ENCODE assay signal across 9 cellular contexts in the genomic region with DNA sequence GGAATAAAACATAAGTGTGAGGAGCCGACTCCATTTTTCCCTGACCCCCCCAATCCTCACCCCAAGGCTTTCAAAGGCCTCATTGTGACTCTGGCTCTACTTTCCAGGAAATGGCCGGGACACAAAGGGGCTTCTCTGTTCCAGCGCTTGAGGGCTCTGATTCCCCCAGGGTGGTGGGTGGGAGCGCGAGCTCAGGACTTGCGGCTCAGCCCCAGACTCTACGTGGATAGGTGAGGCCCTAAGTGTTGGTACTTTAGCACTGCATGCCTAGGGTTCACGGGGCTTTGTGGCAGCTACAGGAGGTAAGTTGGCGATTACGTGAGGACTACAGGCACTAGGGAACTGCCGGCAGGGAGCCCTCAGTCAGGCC. TPM values are rescaled to one million over a fixed set of nuclear protein-coding genes. Genes with fewer than 3 reads are reported as not detected.
DNase-seq lines count a peak whose midpoint lies in the region; ATAC-seq and TF ChIP-seq lines count a peak whose summit lies in the region.
"Had no signal": no experiment of that assay in that cellular context is flagged by ENCODE, and none has a peak within 500 bp of the region (broad histone marks: within the 10 kb centered on the region; RNA-seq: fewer than 3 reads in every experiment).

No MANE protein-coding gene starts in this region.

- H3K27me3 ChIP-seq in right atrium auricular region (no peaks in the 10 kb centered on the region), prostate gland (replicated peaks; ENCODE audit: insufficient read depth) (no peaks in the 10 kb centered on the region)

- ATAC-seq in activated CD8-positive, alpha-beta T cell treated with anti-CD3 and anti-CD28 coated beads, Interleukin-2, amount 10 ng/mL, durations not matched to agents 7 days and 5 days, result no peak
- ATAC-seq in GM18520 (IDR thresholded peaks at IDR 0.05; ENCODE audit: unreplicated experiment) (no peak), GM18517 (IDR thresholded peaks at IDR 0.05; ENCODE audit: unreplicated experiment) (no peak)

- peak overlapping the region; percentile 99 for H3K27ac Mint-ChIP-seq in activated T-cell treated with anti-CD3 and anti-CD28 coated beads, Interleukin-2, amount 50 U/mL, for 24 hours
- H3K27ac Mint-ChIP-seq in activated CD8-positive, alpha-beta T cell treated with anti-CD3 and anti-CD28 coated beads, Interleukin-2, amount 10 ng/mL, durations not matched to agents 7 days and 5 days, result peak overlapping the region; percentile 98

- H3K9me3 Mint-ChIP-seq in activated T-cell treated with anti-CD3 and anti-CD28 coated beads, Interleukin-2, amount 50 U/mL, for 24 hours, result no peaks in the 10 kb centered on the region
- no peaks in the 10 kb centered on the region for H3K9me3 Mint-ChIP-seq in activated CD8-positive, alpha-beta T cell treated with anti-CD3 and anti-CD28 coated beads, Interleukin-2, amount 10 ng/mL, durations not matched to agents 7 days and 5 days (ENCODE audit: insufficient read depth)

- intact Hi-C loops in prostate gland (cut with DNase I), result loop anchor here (5.0 kb wide), 1 partner anchor 147 kb away; no protein-coding TSS in a partner anchor

- CTCF ChIA-PET in activated CD8-positive, alpha-beta T cell treated with anti-CD3 and anti-CD28 coated beads, Interleukin-2, amount 10 ng/mL, durations not matched to agents 7 days and 5 days (lab: Charles Lee), result interaction anchor here (0.7 to 3.9 kb wide), 16 partner anchors 10 to 197 kb away, joined by 3 to 18 read pairs (median 5); partner anchors contain the start of genes ANKRD52, COQ10A, IL23A and PAN2

- no peak for DNase-seq in activated T-cell treated with anti-CD3 and anti-CD28 coated beads, Interleukin-2, amount 50 U/mL, for 24 hours
- DNase-seq in activated T-cell treated with anti-CD3 and anti-CD28 coated beads for 4 hours (no peak), right atrium auricular region (ENCODE audit: low spot score) (no peak), prostate gland (ENCODE audit: low spot score) (no peak), SHP77 treated with DMSO at 0.1 percent for 48 hours (lab: John Stamatoyannopoulos, UW) (no peak)
- no peak for DNase-seq in activated CD8-positive, alpha-beta T cell treated with anti-CD3 and anti-CD28 coated beads, Interleukin-2, amount 10 ng/mL, durations not matched to agents 7 days and 5 days

- no peaks in the 10 kb centered on the region for H3K9me3 ChIP-seq in right atrium auricular region
- H3K9me3 ChIP-seq in prostate gland, result no peaks in the 10 kb centered on the region

- peaks cover 18% of the 10 kb centered on the region for H3K4me1 Mint-ChIP-seq in activated T-cell treated with anti-CD3 and anti-CD28 coated beads, Interleukin-2, amount 50 U/mL, for 24 hours (ENCODE audit: low read depth)
- H3K4me1 Mint-ChIP-seq in activated CD8-positive, alpha-beta T cell treated with anti-CD3 and anti-CD28 coated beads, Interleukin-2, amount 10 ng/mL, durations not matched to agents 7 days and 5 days (ENCODE audit: low read depth), result peaks cover 16% of the 10 kb centered on the region

- no peaks in the 10 kb centered on the region for H3K27me3 Mint-ChIP-seq in activated T-cell treated with anti-CD3 and anti-CD28 coated beads, Interleukin-2, amount 50 U/mL, for 24 hours
- no peaks in the 10 kb centered on the region for H3K27me3 Mint-ChIP-seq in activated CD8-positive, alpha-beta T cell treated with anti-CD3 and anti-CD28 coated beads, Interleukin-2, amount 10 ng/mL, durations not matched to agents 7 days and 5 days (ENCODE audit: low read depth)

- POLR2A ChIA-PET in activated CD8-positive, alpha-beta T cell treated with anti-CD3 and anti-CD28 coated beads, Interleukin-2, amount 10 ng/mL, durations not matched to agents 7 days and 5 days (lab: Charles Lee), result interaction anchor here (0.6 to 2.5 kb wide), 14 partner anchors 8 to 149 kb away, joined by 3 to 30 read pairs (median 4); partner anchors contain the start of genes ANKRD52, COQ10A, IL23A and PAN2

- H3K36me3 Mint-ChIP-seq in activated T-cell treated with anti-CD3 and anti-CD28 coated beads, Interleukin-2, amount 50 U/mL, for 24 hours (ENCODE audit: low read depth), result peaks cover 63% of the 10 kb centered on the region
- H3K36me3 Mint-ChIP-seq in activated CD8-positive, alpha-beta T cell treated with anti-CD3 and anti-CD28 coated beads, Interleukin-2, amount 10 ng/mL, durations not matched to agents 7 days and 5 days (ENCODE audit: low read depth), result peaks cover 34% of the 10 kb centered on the region

- H3K4me3 Mint-ChIP-seq in activated T-cell treated with anti-CD3 and anti-CD28 coated beads, Interleukin-2, amount 50 U/mL, for 24 hours, result peak overlapping the region; percentile 99
- H3K4me3 Mint-ChIP-seq in activated CD8-positive, alpha-beta T cell treated with anti-CD3 and anti-CD28 coated beads, Interleukin-2, amount 10 ng/mL, durations not matched to agents 7 days and 5 days, result peak overlapping the region; percentile 99

- H3K4me1 ChIP-seq in right atrium auricular region, result peaks cover 0 to 16% of the 10 kb centered on the region in 2 donors
- no peaks in the 10 kb centered on the region for H3K4me1 ChIP-seq in prostate gland (replicated peaks)

- 3% methylated on average over 11 of the region's 11 CpGs for WGBS in prostate gland

- no peak for TF ChIP-seq POLR2A in prostate gland (IDR thresholded peaks at IDR 0.05)

- peak overlapping the region; percentile 95 for H3K27ac ChIP-seq in right atrium auricular region
- H3K27ac ChIP-seq in prostate gland, result peak overlapping the region; percentile 87 to 91

- H3K36me3 ChIP-seq in right atrium auricular region (peaks cover 30% of the 10 kb centered on the region), prostate gland (peaks cover 0 to 5% of the 10 kb centered on the region in 2 donors)

- no peak for TF ChIP-seq CTCF in right atrium auricular region (IDR thresholded peaks at IDR 0.05)
- TF ChIP-seq CTCF in prostate gland (IDR thresholded peaks at IDR 0.05), result no peak

- H3K4me3 ChIP-seq in right atrium auricular region (peak overlapping the region; percentile 83 to 91), prostate gland (peak overlapping the region; percentile 69 to 95)

RNA-seq across cellular contexts. Expression of gene CNPY2, which starts 0.5 kb away (rescaled TPM):
- 100 to 1,000 TPM; 112 to 113 TPM for total RNA-seq in activated CD8-positive, alpha-beta T cell treated with anti-CD3 and anti-CD28 coated beads, Interleukin-2, amount 10 ng/mL, durations not matched to agents 7 days and 5 days
- total RNA-seq in right atrium auricular region (10 to 100 TPM; 37.0 to 55.2 TPM), prostate gland (100 to 1,000 TPM in 1 of 2 donors, 10 to 100 TPM in 1; 97.7 to 101 TPM)

RNA-seq across cellular contexts. Expression of gene CS, which starts 15.1 kb away (rescaled TPM):
- 100 to 1,000 TPM; 218 to 228 TPM for total RNA-seq in activated CD8-positive, alpha-beta T cell treated with anti-CD3 and anti-CD28 coated beads, Interleukin-2, amount 10 ng/mL, durations not matched to agents 7 days and 5 days
- total RNA-seq in right atrium auricular region (100 to 1,000 TPM; 236 to 513 TPM), prostate gland (100 to 1,000 TPM; 106 to 110 TPM)

RNA-seq across cellular contexts. Expression of gene PAN2, which starts 18.6 kb away (rescaled TPM):
- total RNA-seq in activated CD8-positive, alpha-beta T cell treated with anti-CD3 and anti-CD28 coated beads, Interleukin-2, amount 10 ng/mL, durations not matched to agents 7 days and 5 days, result 10 to 100 TPM; 61.8 to 63.7 TPM
- total RNA-seq in right atrium auricular region, result 10 to 100 TPM; 14.5 to 18.4 TPM
- 10 to 100 TPM; 31.8 to 60.8 TPM for total RNA-seq in prostate gland

RNA-seq across cellular contexts. Expression of gene IL23A, which starts 23.4 kb away (rescaled TPM):
- total RNA-seq in activated CD8-positive, alpha-beta T cell treated with anti-CD3 and anti-CD28 coated beads, Interleukin-2, amount 10 ng/mL, durations not matched to agents 7 days and 5 days, result 1 to 10 TPM; 3.5 to 3.7 TPM
- not detected for total RNA-seq in right atrium auricular region
- not detected for total RNA-seq in prostate gland
- total RNA-seq: glomerular endothelial cell had no signal

RNA-seq across cellular contexts. Expression of gene STAT2, which starts 44.7 kb away (rescaled TPM):
- total RNA-seq in activated CD8-positive, alpha-beta T cell treated with anti-CD3 and anti-CD28 coated beads, Interleukin-2, amount 10 ng/mL, durations not matched to agents 7 days and 5 days, result 100 to 1,000 TPM; 193 to 194 TPM
- total RNA-seq in right atrium auricular region (10 to 100 TPM; 28.3 to 41.0 TPM), prostate gland (100 to 1,000 TPM in 1 of 2 donors, 10 to 100 TPM in 1; 99.8 to 128 TPM)
